ENCODE assay signal across 1 cellular context in the genomic region with DNA sequence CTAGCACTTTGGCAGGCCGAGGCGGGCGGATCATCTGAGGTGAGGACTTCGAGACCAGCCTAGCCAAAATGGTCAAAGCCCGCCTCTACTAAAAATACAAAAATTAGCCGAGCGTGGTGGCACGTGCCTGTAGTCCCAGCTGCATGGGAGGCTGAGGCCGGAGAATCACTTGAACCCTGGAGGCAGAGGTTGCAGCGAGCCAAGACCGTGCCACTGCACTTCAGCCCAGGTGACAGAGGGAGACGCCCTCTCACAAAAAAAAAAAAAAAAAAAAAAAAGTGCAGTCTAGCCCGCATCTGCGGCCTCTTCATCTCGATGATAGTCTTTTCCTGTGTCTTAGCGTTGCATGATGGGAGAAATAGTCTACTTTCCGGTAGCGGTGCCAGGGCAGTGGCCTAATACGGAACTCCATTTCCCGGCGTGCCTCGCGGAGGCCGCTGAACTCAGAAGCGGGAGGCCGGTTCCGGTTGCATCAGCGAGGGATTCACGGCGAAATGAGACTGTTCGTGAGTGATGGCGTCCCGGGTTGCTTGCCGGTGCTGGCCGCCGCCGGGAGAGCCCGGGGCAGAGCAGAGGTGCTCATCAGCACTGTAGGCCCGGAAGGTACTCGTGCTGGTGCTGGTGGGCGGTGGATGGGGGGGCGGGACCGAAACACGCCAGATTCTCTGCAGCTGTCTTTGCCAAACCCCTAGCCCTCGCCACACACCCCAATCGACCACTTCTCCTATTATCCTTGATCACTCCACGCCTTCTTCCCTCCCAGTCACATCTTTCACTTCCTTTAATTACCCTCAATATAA.
TF ChIP-seq lines count a peak whose summit lies in the region.

TSS of gene MARS1 (plus strand) at position 472 of the 800 bp plus-strand sequence. CDS start at position 495, 23 bp downstream.

TF ChIP-seq in K562, 482 proteins besides CTCF, POLR2A, EP300 and RAD21 (continued from another document and continues in another):
- TF ChIP-seq, protein P1, sequence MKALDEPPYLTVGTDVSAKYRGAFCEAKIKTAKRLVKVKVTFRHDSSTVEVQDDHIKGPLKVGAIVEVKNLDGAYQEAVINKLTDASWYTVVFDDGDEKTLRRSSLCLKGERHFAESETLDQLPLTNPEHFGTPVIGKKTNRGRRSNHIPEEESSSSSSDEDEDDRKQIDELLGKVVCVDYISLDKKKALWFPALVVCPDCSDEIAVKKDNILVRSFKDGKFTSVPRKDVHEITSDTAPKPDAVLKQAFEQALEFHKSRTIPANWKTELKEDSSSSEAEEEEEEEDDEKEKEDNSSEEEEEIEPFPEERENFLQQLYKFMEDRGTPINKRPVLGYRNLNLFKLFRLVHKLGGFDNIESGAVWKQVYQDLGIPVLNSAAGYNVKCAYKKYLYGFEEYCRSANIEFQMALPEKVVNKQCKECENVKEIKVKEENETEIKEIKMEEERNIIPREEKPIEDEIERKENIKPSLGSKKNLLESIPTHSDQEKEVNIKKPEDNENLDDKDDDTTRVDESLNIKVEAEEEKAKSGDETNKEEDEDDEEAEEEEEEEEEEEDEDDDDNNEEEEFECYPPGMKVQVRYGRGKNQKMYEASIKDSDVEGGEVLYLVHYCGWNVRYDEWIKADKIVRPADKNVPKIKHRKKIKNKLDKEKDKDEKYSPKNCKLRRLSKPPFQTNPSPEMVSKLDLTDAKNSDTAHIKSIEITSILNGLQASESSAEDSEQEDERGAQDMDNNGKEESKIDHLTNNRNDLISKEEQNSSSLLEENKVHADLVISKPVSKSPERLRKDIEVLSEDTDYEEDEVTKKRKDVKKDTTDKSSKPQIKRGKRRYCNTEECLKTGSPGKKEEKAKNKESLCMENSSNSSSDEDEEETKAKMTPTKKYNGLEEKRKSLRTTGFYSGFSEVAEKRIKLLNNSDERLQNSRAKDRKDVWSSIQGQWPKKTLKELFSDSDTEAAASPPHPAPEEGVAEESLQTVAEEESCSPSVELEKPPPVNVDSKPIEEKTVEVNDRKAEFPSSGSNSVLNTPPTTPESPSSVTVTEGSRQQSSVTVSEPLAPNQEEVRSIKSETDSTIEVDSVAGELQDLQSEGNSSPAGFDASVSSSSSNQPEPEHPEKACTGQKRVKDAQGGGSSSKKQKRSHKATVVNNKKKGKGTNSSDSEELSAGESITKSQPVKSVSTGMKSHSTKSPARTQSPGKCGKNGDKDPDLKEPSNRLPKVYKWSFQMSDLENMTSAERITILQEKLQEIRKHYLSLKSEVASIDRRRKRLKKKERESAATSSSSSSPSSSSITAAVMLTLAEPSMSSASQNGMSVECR (CRISPR knock-in tag; IDR thresholded peaks at IDR 0.05) = peak; percentile 93
- peak; percentile 99 for TF ChIP-seq ZNF395 (CRISPR knock-in tag; IDR thresholded peaks at IDR 0.05)
- peak; percentile 93; the same call in 1 of the 2 replicates for TF ChIP-seq PHF8 (IDR thresholded peaks at IDR 0.05; ENCODE audit: borderline replicate concordance, low read length)
- TF ChIP-seq ZNF174 (CRISPR knock-in tag; IDR thresholded peaks at IDR 0.05) = no peak
- TF ChIP-seq E2F5 (CRISPR knock-in tag; IDR thresholded peaks at IDR 0.05) = no peak; the same call in 1 of the 2 replicates
- peak; percentile 46; the same call in 1 of the 2 replicates for TF ChIP-seq ZBTB17 (CRISPR knock-in tag; IDR thresholded peaks at IDR 0.05)
- no peak for TF ChIP-seq GATAD2B (IDR thresholded peaks at IDR 0.05; ENCODE audit: borderline replicate concordance)
- no peak for TF ChIP-seq ZNF830 (CRISPR knock-in tag; IDR thresholded peaks at IDR 0.05)
- 0 out of 2 replicates have a peak, but pooled peaks have one; percentile 77 for TF ChIP-seq HLTF (IDR thresholded peaks at IDR 0.05)
- TF ChIP-seq, protein P2, sequence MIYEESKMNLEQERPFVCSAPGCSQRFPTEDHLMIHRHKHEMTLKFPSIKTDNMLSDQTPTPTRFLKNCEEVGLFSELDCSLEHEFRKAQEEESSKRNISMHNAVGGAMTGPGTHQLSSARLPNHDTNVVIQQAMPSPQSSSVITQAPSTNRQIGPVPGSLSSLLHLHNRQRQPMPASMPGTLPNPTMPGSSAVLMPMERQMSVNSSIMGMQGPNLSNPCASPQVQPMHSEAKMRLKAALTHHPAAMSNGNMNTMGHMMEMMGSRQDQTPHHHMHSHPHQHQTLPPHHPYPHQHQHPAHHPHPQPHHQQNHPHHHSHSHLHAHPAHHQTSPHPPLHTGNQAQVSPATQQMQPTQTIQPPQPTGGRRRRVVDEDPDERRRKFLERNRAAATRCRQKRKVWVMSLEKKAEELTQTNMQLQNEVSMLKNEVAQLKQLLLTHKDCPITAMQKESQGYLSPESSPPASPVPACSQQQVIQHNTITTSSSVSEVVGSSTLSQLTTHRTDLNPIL (CRISPR knock-in tag; IDR thresholded peaks at IDR 0.05) = no peak
- TF ChIP-seq ZBTB11 (CRISPR knock-in tag; IDR thresholded peaks at IDR 0.05) = peak in 1 of 3 experiments; percentile 89; a peak in 2 of 6 replicates
- no peak for TF ChIP-seq XRCC4 (IDR thresholded peaks at IDR 0.05; ENCODE audit: extremely low read depth, insufficient read depth, insufficient read length)
- TF ChIP-seq ZNF592 (IDR thresholded peaks at IDR 0.05) = 0 out of 2 replicates have a peak, but pooled peaks have one; percentile 53
- peak; percentile 73; the same call in 1 of the 2 replicates for TF ChIP-seq ZNF224 (CRISPR knock-in tag; IDR thresholded peaks at IDR 0.05)
- TF ChIP-seq BACH1 (tag; IDR thresholded peaks at IDR 0.05) = no peak
- no peak for TF ChIP-seq POLR3G (IDR thresholded peaks at IDR 0.05; ENCODE audit: extremely low read depth, insufficient read length, insufficient replicate concordance)
- no peak for TF ChIP-seq KAT7 (CRISPR knock-in tag; IDR thresholded peaks at IDR 0.05; ENCODE audit: borderline replicate concordance)
- TF ChIP-seq CREM (IDR thresholded peaks at IDR 0.05; ENCODE audit: low read depth) = peak; percentile 85
- no peak for TF ChIP-seq HMG20A (CRISPR knock-in tag; conservative IDR thresholded peaks at IDR 0.05)
- TF ChIP-seq SOX6 (IDR thresholded peaks at IDR 0.05) = no peak
- TF ChIP-seq PPARD (CRISPR knock-in tag; IDR thresholded peaks at IDR 0.05) = no peak
- no peak for TF ChIP-seq YBX1 (IDR thresholded peaks at IDR 0.05)
- TF ChIP-seq NCOA4 (IDR thresholded peaks at IDR 0.05; ENCODE audit: partially characterized antibody) = no peak
- TF ChIP-seq HOXB6 (CRISPR knock-in tag; IDR thresholded peaks at IDR 0.05; ENCODE audit: borderline replicate concordance) = no peak; the same call in 1 of the 2 replicates
- no peak for TF ChIP-seq MEF2A (IDR thresholded peaks at IDR 0.05; ENCODE audit: control insufficient read depth, low read depth, low read length)
- TF ChIP-seq, protein P3, sequence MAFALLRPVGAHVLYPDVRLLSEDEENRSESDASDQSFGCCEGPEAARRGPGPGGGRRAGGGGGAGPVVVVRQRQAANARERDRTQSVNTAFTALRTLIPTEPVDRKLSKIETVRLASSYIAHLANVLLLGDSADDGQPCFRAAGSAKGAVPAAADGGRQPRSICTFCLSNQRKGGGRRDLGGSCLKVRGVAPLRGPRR (CRISPR knock-in tag; IDR thresholded peaks at IDR 0.05) = no peak
- TF ChIP-seq, protein P4, sequence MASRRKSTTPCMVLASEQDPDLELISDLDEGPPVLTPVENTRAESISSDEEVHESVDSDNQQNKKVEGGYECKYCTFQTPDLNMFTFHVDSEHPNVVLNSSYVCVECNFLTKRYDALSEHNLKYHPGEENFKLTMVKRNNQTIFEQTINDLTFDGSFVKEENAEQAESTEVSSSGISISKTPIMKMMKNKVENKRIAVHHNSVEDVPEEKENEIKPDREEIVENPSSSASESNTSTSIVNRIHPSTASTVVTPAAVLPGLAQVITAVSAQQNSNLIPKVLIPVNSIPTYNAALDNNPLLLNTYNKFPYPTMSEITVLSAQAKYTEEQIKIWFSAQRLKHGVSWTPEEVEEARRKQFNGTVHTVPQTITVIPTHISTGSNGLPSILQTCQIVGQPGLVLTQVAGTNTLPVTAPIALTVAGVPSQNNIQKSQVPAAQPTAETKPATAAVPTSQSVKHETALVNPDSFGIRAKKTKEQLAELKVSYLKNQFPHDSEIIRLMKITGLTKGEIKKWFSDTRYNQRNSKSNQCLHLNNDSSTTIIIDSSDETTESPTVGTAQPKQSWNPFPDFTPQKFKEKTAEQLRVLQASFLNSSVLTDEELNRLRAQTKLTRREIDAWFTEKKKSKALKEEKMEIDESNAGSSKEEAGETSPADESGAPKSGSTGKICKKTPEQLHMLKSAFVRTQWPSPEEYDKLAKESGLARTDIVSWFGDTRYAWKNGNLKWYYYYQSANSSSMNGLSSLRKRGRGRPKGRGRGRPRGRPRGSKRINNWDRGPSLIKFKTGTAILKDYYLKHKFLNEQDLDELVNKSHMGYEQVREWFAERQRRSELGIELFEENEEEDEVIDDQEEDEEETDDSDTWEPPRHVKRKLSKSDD (conservative IDR thresholded peaks at IDR 0.05; ENCODE audit: low read length) = no peak
- TF ChIP-seq RBFOX2 (IDR thresholded peaks at IDR 0.05; ENCODE audit: low read depth, low read length) = peak; percentile 100
- no peak for TF ChIP-seq ETV6 (IDR thresholded peaks at IDR 0.05; ENCODE audit: borderline replicate concordance in 1 of 2, low read depth in 2 of 2, low read length in 1 of 2)
- peak; percentile 70; the same call in 1 of the 2 replicates for TF ChIP-seq ETV6 (CRISPR knock-in tag; IDR thresholded peaks at IDR 0.05; ENCODE audit: borderline replicate concordance)
- no peak for TF ChIP-seq ZNF124 (CRISPR knock-in tag; IDR thresholded peaks at IDR 0.05)
- TF ChIP-seq NELFE (IDR thresholded peaks at IDR 0.05; ENCODE audit: insufficient read depth, insufficient read length) = no peak
- no peak for TF ChIP-seq SRSF9 (IDR thresholded peaks at IDR 0.05; ENCODE audit: borderline replicate concordance, low read depth, low read length)
- peak in 1 of 2 experiments; percentile 78; a peak in 1 of 4 replicates for TF ChIP-seq KDM4B (IDR thresholded peaks at IDR 0.05; ENCODE audit: borderline replicate concordance in 2 of 2, low read depth in 1 of 2)
- no peak for TF ChIP-seq FOXA1 (IDR thresholded peaks at IDR 0.05; ENCODE audit: borderline replicate concordance)
- no peak for TF ChIP-seq KAT2B (IDR thresholded peaks at IDR 0.05; ENCODE audit: low read depth, low read length)
